ENCODE assay signal across 8 cellular contexts in the genomic region with DNA sequence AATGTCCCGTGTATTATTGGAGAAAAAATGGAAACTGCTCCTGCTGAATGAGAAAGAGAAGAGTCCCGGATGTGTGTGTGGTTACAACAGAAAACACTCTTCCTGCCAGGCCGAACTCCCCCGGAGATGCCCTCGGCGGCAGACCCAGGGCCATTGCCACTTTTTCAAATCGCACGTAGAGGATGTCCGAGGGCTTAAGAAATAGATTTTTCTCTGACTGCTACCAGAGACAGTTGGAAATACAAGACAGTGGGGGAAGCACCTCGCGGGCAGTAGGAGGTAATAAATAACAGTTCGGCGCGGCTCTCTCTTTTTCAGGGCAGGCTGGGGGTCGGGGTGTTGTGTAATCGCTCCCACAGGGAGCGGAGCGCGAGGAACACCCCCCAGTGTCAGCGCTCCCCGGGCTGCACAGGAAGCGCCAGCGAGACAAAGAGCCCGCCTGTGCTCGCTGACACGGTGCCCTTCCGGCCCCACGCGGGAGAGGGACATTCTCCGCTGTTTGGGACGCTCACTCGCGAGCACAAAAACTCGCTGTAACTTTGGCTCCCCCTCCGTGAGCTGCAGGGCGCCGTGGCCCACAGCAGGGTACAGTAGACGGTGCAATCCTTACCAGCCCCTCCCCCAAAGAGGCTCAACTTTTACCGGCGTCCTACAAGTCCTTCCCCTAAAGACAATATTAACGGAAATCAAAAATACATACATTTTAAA. TPM values are rescaled to one million over a fixed set of nuclear protein-coding genes. Genes with fewer than 3 reads are reported as not detected.
DNase-seq lines count a peak whose midpoint lies in the region; ATAC-seq and TF ChIP-seq lines count a peak whose summit lies in the region.

No MANE protein-coding gene starts in this region.

- H3K27ac Mint-ChIP-seq in chondrocyte (ENCODE audit: unreplicated experiment): peak overlapping the region; percentile 99

- H3K9me3 Mint-ChIP-seq in chondrocyte (ENCODE audit: low read depth): no peaks in the 10 kb centered on the region

- H3K36me3 Mint-ChIP-seq in chondrocyte (ENCODE audit: low read depth): peaks cover 15% of the 10 kb centered on the region

- H3K27ac ChIP-seq in layer of hippocampus (ENCODE audit: low read depth, low read length): peak overlapping the region; percentile 94

- H3K4me3 Mint-ChIP-seq in chondrocyte (ENCODE audit: unreplicated experiment): peak overlapping the region; percentile 95

- TF ChIP-seq CTCF in chondrocyte (IDR thresholded peaks at IDR 0.05): peak; percentile 28

- H3K4me1 Mint-ChIP-seq in chondrocyte (ENCODE audit: low read depth): peaks cover 55% of the 10 kb centered on the region

- DNase-seq in NCI-H1417 (lab: John Stamatoyannopoulos, UW) (peak; percentile 29 to 80 (median 51)), NCI-H1417 treated with DMSO at 0.1 percent for 48 hours (lab: John Stamatoyannopoulos, UW) (no peak), NCI-H2029 treated with DMSO at 0.1 percent for 48 hours (lab: John Stamatoyannopoulos, UW) (peak; percentile 76), chondrocyte (ENCODE audit: low spot score) (no peak)
- DNase-seq in activated CD4-positive, CD25-positive, alpha-beta regulatory T cell treated with anti-CD3 and anti-CD28 coated beads, Interleukin-2, amount 50 U/mL, for 16 hours (ENCODE audit: low read depth, low spot score): peak; percentile 33
- DNase-seq in stimulated activated CD4-positive, alpha-beta T cell treated with anti-CD3 and anti-CD28 coated beads, Interleukin-1b, Interleukin-23, amount 100 ng/mL, for 48 hours: peak; percentile 69

- no peaks in the 10 kb centered on the region for H3K27me3 Mint-ChIP-seq in chondrocyte (ENCODE audit: low read depth)

- ATAC-seq in HG02759 (IDR thresholded peaks at IDR 0.05; ENCODE audit: unreplicated experiment): peak; percentile 76

- H3K27me3 ChIP-seq in layer of hippocampus (ENCODE audit: control insufficient read depth, insufficient read depth, low read length): no peaks in the 10 kb centered on the region

RNA-seq across cellular contexts. Expression of gene VGLL4, which starts 1.1 kb away (rescaled TPM):
- 102 to 141 TPM (median 141 TPM) in 3 replicates for total RNA-seq in chondrocyte

Comparison
In these comparisons a context has a peak if more than half of its experiments do, and no peak if none do; other contexts are left out.
1. DNase-seq: peak in NCI-H1417 (3 of 3), NCI-H2029 treated with DMSO at 0.1 percent for 48 hours (single experiment), activated CD4-positive, CD25-positive, alpha-beta regulatory T cell treated with anti-CD3 and anti-CD28 coated beads, Interleukin-2, amount 50 U/mL, for 16 hours (single experiment) and stimulated activated CD4-positive, alpha-beta T cell treated with anti-CD3 and anti-CD28 coated beads, Interleukin-1b, Interleukin-23, amount 100 ng/mL, for 48 hours (single experiment); none in NCI-H1417 treated with DMSO at 0.1 percent for 48 hours (single experiment) and chondrocyte (single experiment).